ENCODE assay signal across 8 cellular contexts in genomic region chr18:58911766-58912165, GRCh38. TPM values are rescaled to one million over a fixed set of nuclear protein-coding genes. Genes with fewer than 3 reads are reported as not detected.
DNase-seq lines count a peak whose midpoint lies in the region; ATAC-seq and TF ChIP-seq lines count a peak whose summit lies in the region.
"Had no signal": no experiment of that assay in that cellular context is flagged by ENCODE, and none has a peak within 500 bp of the region (broad histone marks: within the 10 kb centered on the region; RNA-seq: fewer than 3 reads in every experiment).

No MANE protein-coding gene starts in this region.

- BruUV-seq in Panc1 (replicated peaks; lab: Mats Ljungman, UMichigan): no TSS peak
- BruUV-seq in OCI-LY7 (replicated peaks; lab: Mats Ljungman, UMichigan): no TSS peak

- POLR2A ChIA-PET in Panc1 (lab: Charles Lee): no interaction called here
- POLR2A ChIA-PET in OCI-LY7 (lab: Charles Lee): no interaction called here

- TF ChIP-seq CTCF in Panc1 (IDR thresholded peaks at IDR 0.05) (no peak), fibroblast of the aortic adventitia (IDR thresholded peaks at IDR 0.05; ENCODE audit: insufficient read depth, low read length) (no peak), upper lobe of right lung (IDR thresholded peaks at IDR 0.05) (no peak), OCI-LY7 (conservative IDR thresholded peaks at IDR 0.05; ENCODE audit: low read length) (no peak)

- H4K20me1 ChIP-seq in OCI-LY7 (ENCODE audit: insufficient read depth, low read length): no peaks in the 10 kb centered on the region

- H3K9ac ChIP-seq in muscle layer of colon (ENCODE audit: low read length): no peak overlapping the region

- no peak overlapping the region for H2AFZ ChIP-seq in OCI-LY7 (ENCODE audit: low read length)

- H3K4me3 ChIP-seq in Panc1 (ENCODE audit: low read depth in 2 of 2, low read length in 2 of 2) (no peak overlapping the region), fibroblast of the aortic adventitia (ENCODE audit: low read depth, low read length) (no peak overlapping the region), muscle layer of colon (ENCODE audit: low read depth in 1 of 2, low read length in 2 of 2) (no peak overlapping the region), upper lobe of right lung (no peak overlapping the region), OCI-LY7 (ENCODE audit: low read depth, low read length, poor library complexity, severe bottlenecking) (no peak overlapping the region)

- H3K27me3 ChIP-seq in Panc1 (ENCODE audit: control insufficient read depth, insufficient read depth, low read length): no peaks in the 10 kb centered on the region
- H3K27me3 ChIP-seq in muscle layer of colon (ENCODE audit: control insufficient read depth in 1 of 2, insufficient read depth in 2 of 2, low read length in 2 of 2): no peaks in the 10 kb centered on the region
- H3K27me3 ChIP-seq in upper lobe of right lung: no peaks in the 10 kb centered on the region

- CTCF ChIA-PET in Panc1 (lab: Charles Lee): no interaction called here
- CTCF ChIA-PET in OCI-LY7 (lab: Charles Lee; ENCODE audit: unreplicated experiment): interaction anchor here (0.6 kb wide), 1 partner anchor 171 kb away, joined by 3 read pairs; no protein-coding TSS in a partner anchor

- H3K9me2 ChIP-seq in OCI-LY7 (ENCODE audit: insufficient read depth, low read length): no peaks in the 10 kb centered on the region

- no peaks in the 10 kb centered on the region for H3K79me2 ChIP-seq in OCI-LY7 (ENCODE audit: insufficient read depth, low read depth, low read length)

- H3K9me3 ChIP-seq in Panc1 (ENCODE audit: control insufficient read depth, insufficient read depth, low read depth, low read length): no peaks in the 10 kb centered on the region
- no peaks in the 10 kb centered on the region for H3K9me3 ChIP-seq in muscle layer of colon (ENCODE audit: low read length)
- no peaks in the 10 kb centered on the region for H3K9me3 ChIP-seq in upper lobe of right lung
- H3K9me3 ChIP-seq in OCI-LY7 (ENCODE audit: low read length): no peaks in the 10 kb centered on the region

- H3K27ac ChIP-seq in Panc1 (ENCODE audit: low read length) (peak overlapping the region; percentile 51; the same call in 1 of the 2 replicates), muscle layer of colon (ENCODE audit: low read depth, low read length) (peak overlapping the region; percentile 39), upper lobe of right lung (peak overlapping the region; percentile 27), OCI-LY7 (ENCODE audit: low read depth, low read length, poor library complexity, severe bottlenecking) (no peak overlapping the region)

- no peak overlapping the region for H3K4me2 ChIP-seq in OCI-LY7 (ENCODE audit: low read length)

- in situ Hi-C loops in Panc1 (cut with HindIII; ENCODE audit: low pct_unique_long_range_greater_than_20kb, low sequenced_read_pairs): no loop called here

- H3K4me1 ChIP-seq in Panc1 (ENCODE audit: control insufficient read depth, insufficient read depth, low read length) (peaks cover 10% of the 10 kb centered on the region), muscle layer of colon (ENCODE audit: insufficient read depth, low read length) (peaks cover 25% of the 10 kb centered on the region), upper lobe of right lung (peaks cover 21% of the 10 kb centered on the region), OCI-LY7 (ENCODE audit: insufficient read depth, low read length, poor library complexity, severe bottlenecking) (no peaks in the 10 kb centered on the region)

- intact Hi-C loops in Panc1 (cut with micrococcal nuclease; ENCODE audit: unreplicated experiment) (no loop called here), upper lobe of right lung (cut with DNase I) (no loop called here), OCI-LY7 (cut with micrococcal nuclease; ENCODE audit: unreplicated experiment) (no loop called here)

- ATAC-seq in Panc1: no peak
- ATAC-seq in upper lobe of right lung: peak; percentile 37
- no peak for ATAC-seq in HG03457 (IDR thresholded peaks at IDR 0.05; ENCODE audit: unreplicated experiment)

- DNase-seq in Panc1 (ENCODE audit: low read depth, low spot score): no peak
- DNase-seq in fibroblast of the aortic adventitia (ENCODE audit: low read depth): peak; percentile 46
- no peak for DNase-seq in upper lobe of right lung
- no peak for DNase-seq in OCI-LY7 (ENCODE audit: low spot score)
- DNase-seq in midbrain (lab: John Stamatoyannopoulos, UW): no peak
- DNase-seq: SW 1271 had no signal

- H3K36me3 ChIP-seq in Panc1 (ENCODE audit: control insufficient read depth, insufficient read depth, low read length) (no peaks in the 10 kb centered on the region), muscle layer of colon (ENCODE audit: insufficient read depth, low read length) (no peaks in the 10 kb centered on the region), upper lobe of right lung (no peaks in the 10 kb centered on the region), OCI-LY7 (ENCODE audit: insufficient read depth, low read length) (no peaks in the 10 kb centered on the region; the same call in 1 of the 2 replicates)

RNA-seq across cellular contexts. Expression of gene ZNF532, which starts 47.1 kb away (rescaled TPM):
- total RNA-seq in Panc1 (2021; ENCODE audit: unreplicated experiment) (49.8 TPM), fibroblast of the aortic adventitia (ENCODE audit: low replicate concordance) (17.3 and 42.6 TPM in 2 replicates), upper lobe of right lung (56.6 TPM), OCI-LY7 (2022) (18.7 and 25.1 TPM in 2 replicates)
- polyA plus RNA-seq in Panc1 (2012; ENCODE audit: insufficient read length): 33.3 TPM
- total RNA-seq in OCI-LY7 (2014; rRNA removed; shearing (Covaris generic)): 10.4 and 21.3 TPM in 2 replicates
